8 cellular contexts compared by ENCODE assay signal in the genomic region with DNA sequence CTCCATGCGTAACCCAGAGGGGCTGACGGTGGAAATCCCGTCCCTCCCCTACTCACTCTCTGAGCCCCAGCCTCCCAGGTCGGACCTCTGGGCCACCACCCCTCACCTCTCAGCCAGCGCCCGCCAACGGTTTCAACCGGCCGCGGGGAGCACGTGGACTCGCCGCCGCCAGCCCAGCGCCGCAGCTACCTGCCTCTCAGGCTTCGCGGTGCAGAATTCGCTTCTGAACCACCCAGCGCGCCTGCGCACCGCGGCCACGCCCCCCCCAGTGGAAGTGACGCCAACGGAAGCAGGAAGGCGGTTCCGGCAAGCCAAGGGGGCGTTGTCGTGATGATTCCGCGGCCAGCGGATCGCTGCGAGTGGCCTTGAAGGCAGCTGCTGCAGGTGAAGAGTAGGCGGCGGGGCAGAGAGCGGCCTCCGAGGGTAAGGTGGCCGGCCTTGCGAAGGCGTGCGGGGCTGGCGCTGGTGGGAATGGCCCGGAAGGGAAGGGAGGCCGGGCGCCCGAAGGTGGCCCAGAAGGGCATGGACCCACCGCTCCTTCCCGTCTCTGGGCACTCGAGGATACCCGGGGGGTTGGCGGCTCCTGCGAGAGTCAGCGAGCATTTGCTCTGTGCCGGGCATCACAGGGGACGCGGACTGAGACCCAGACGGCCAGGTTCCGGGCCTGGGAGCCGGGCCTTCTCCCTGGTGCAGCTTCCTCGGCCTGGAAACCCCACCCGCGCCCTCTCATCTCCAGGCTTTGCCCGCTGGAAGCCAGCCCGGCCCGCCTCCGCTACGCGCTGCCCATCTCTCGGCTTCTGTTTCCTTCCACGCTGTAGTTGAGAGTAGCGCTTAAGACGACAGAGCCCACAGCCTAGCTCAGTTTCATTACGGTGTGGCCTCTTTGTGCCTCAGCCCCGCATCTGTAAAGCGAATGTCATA. TPM values are rescaled to one million over a fixed set of nuclear protein-coding genes. Genes with fewer than 3 reads are reported as not detected.
A peak's percentile ranks its signal among the peaks of the same experiment; 100 is the strongest.
DNase-seq lines count a peak whose midpoint lies in the region; ATAC-seq, FAIRE-seq and TF ChIP-seq lines count a peak whose summit lies in the region.

A gene with protein sequence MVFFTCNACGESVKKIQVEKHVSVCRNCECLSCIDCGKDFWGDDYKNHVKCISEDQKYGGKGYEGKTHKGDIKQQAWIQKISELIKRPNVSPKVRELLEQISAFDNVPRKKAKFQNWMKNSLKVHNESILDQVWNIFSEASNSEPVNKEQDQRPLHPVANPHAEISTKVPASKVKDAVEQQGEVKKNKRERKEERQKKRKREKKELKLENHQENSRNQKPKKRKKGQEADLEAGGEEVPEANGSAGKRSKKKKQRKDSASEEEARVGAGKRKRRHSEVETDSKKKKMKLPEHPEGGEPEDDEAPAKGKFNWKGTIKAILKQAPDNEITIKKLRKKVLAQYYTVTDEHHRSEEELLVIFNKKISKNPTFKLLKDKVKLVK (minus strand): TSS at position 225 of the 921 bp plus-strand sequence. CDS start 6,412 bp downstream, outside the sequence.
A gene with protein sequence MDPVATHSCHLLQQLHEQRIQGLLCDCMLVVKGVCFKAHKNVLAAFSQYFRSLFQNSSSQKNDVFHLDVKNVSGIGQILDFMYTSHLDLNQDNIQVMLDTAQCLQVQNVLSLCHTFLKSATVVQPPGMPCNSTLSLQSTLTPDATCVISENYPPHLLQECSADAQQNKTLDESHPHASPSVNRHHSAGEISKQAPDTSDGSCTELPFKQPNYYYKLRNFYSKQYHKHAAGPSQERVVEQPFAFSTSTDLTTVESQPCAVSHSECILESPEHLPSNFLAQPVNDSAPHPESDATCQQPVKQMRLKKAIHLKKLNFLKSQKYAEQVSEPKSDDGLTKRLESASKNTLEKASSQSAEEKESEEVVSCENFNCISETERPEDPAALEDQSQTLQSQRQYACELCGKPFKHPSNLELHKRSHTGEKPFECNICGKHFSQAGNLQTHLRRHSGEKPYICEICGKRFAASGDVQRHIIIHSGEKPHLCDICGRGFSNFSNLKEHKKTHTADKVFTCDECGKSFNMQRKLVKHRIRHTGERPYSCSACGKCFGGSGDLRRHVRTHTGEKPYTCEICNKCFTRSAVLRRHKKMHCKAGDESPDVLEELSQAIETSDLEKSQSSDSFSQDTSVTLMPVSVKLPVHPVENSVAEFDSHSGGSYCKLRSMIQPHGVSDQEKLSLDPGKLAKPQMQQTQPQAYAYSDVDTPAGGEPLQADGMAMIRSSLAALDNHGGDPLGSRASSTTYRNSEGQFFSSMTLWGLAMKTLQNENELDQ (plus strand): TSS at position 322 of the 921 bp plus-strand sequence. CDS start 9,695 bp downstream, outside the sequence.

- H3K4me3 ChIP-seq in left ventricle myocardium inferior: peak within 1 kb of the TSS; percentile 99
- H3K4me3 ChIP-seq in upper lobe of right lung: peak within 1 kb of the TSS; percentile 98

- POLR2A ChIA-PET in T-cell (lab: Charles Lee): no interaction called here

- H3K27me3 ChIP-seq in left ventricle myocardium inferior (ENCODE audit: low read depth) (no peaks in the 10 kb centered on the region), upper lobe of right lung (no peaks in the 10 kb centered on the region)

- peak within 1 kb of the TSS; percentile 92 to 98 (median 96) for H3K4me3 Mint-ChIP-seq in T-cell

- peaks cover 63 to 73% (median 68%) of the 10 kb centered on the region in 3 donors for H3K4me1 Mint-ChIP-seq in T-cell

- no peaks in the 10 kb centered on the region for H3K27me3 Mint-ChIP-seq in T-cell

- peaks cover 5% of the 10 kb centered on the region for H3K36me3 ChIP-seq in left ventricle myocardium inferior
- H3K36me3 ChIP-seq in upper lobe of right lung: peaks cover 16% of the 10 kb centered on the region

- intact Hi-C loops in left ventricle myocardium inferior (cut with micrococcal nuclease): no loop called here
- intact Hi-C loops in posterior vena cava (cut with DNase I): no loop called here
- intact Hi-C loops in upper lobe of right lung (cut with DNase I): no loop called here

- peaks cover 20% of the 10 kb centered on the region for H3K36me3 Mint-ChIP-seq in T-cell

- peak within 1 kb of the TSS; percentile 78 to 86 for H3K27ac Mint-ChIP-seq in T-cell

- no peaks in the 10 kb centered on the region for H3K9me3 Mint-ChIP-seq in T-cell

- ATAC-seq in HG02678 (IDR thresholded peaks at IDR 0.05; ENCODE audit: unreplicated experiment): peak; percentile 89
- ATAC-seq in T-cell (replicated peaks in 1 of 4): peak; percentile 96 to 97 (median 96)
- ATAC-seq in upper lobe of right lung: peak; percentile 99

- H3K27ac ChIP-seq in left ventricle myocardium inferior (replicated peaks): peak within 1 kb of the TSS; percentile 88
- H3K27ac ChIP-seq in upper lobe of right lung: peak within 1 kb of the TSS; percentile 80

- FAIRE-seq in GM12892 (lab: Jason Lieb, UNC): peak; percentile 99

- peaks cover 52% of the 10 kb centered on the region for H3K4me1 ChIP-seq in left ventricle myocardium inferior
- peaks cover 20% of the 10 kb centered on the region for H3K4me1 ChIP-seq in upper lobe of right lung

- no peak for TF ChIP-seq CTCF in left ventricle myocardium inferior (IDR thresholded peaks at IDR 0.05; ENCODE audit: borderline replicate concordance)
- TF ChIP-seq CTCF in upper lobe of right lung (IDR thresholded peaks at IDR 0.05): no peak

- peak; percentile 95 for DNase-seq in GM12892 (ENCODE audit: insufficient read length)
- peak; percentile 75 for DNase-seq in NCI-H128 (lab: John Stamatoyannopoulos, UW; ENCODE audit: unreplicated experiment)
- DNase-seq in T-cell: peak; percentile 90 to 99 (median 95)
- DNase-seq in amniotic stem cell (lab: John Stamatoyannopoulos, UW): peak; percentile 77
- peak; percentile 93 for DNase-seq in left ventricle myocardium inferior
- DNase-seq in posterior vena cava (ENCODE audit: low spot score): peak; percentile 98
- peak; percentile 97 for DNase-seq in upper lobe of right lung

- peak; percentile 91; the same call in 1 of the 2 replicates for TF ChIP-seq POLR2A in GM12892 (IDR thresholded peaks at IDR 0.05; ENCODE audit: low read depth, low read length)

- H3K9me3 ChIP-seq in left ventricle myocardium inferior (replicated peaks): no peaks in the 10 kb centered on the region
- no peaks in the 10 kb centered on the region for H3K9me3 ChIP-seq in upper lobe of right lung

- CTCF ChIA-PET in T-cell (lab: Charles Lee): interaction anchor here in 1 of 2 donors (1.7 kb wide), 1 partner anchor 30 kb away, joined by 5 read pairs; no protein-coding TSS in a partner anchor

RNA-seq across cellular contexts. Expression of the first gene that starts in this region (rescaled TPM):
- polyA plus RNA-seq in GM12892 (2012; ENCODE audit: missing spikeins): 45.0 TPM
- total RNA-seq in T-cell (10 to 100 TPM; 21.0 to 46.3 (median 31.7) TPM), left ventricle myocardium inferior (12.5 TPM), posterior vena cava (10 to 100 TPM in 1 of 2 donors, 1 to 10 TPM in 1; 8.4 to 14.1 TPM), upper lobe of right lung (13.3 TPM)

RNA-seq across cellular contexts. Expression of the second gene that starts in this region (rescaled TPM):
- 2.2 TPM for polyA plus RNA-seq in GM12892 (2012; ENCODE audit: missing spikeins)
- total RNA-seq in T-cell (10 to 100 TPM in 3 of 5 donors, 1 to 10 TPM in 2; 7.9 to 17.1 (median 11.4) TPM), left ventricle myocardium inferior (1.9 TPM), posterior vena cava (1 to 10 TPM; 4.8 to 8.7 TPM), upper lobe of right lung (5.6 TPM)

Comparison
In these comparisons a context has a peak if more than half of its experiments do, and no peak if none do; other contexts are left out.
1. Peak in every context shown above with its lines: DNase-seq, ATAC-seq, H3K4me3 ChIP-seq and H3K27ac ChIP-seq.